32 cellular contexts compared by ENCODE assay signal in the genomic region with DNA sequence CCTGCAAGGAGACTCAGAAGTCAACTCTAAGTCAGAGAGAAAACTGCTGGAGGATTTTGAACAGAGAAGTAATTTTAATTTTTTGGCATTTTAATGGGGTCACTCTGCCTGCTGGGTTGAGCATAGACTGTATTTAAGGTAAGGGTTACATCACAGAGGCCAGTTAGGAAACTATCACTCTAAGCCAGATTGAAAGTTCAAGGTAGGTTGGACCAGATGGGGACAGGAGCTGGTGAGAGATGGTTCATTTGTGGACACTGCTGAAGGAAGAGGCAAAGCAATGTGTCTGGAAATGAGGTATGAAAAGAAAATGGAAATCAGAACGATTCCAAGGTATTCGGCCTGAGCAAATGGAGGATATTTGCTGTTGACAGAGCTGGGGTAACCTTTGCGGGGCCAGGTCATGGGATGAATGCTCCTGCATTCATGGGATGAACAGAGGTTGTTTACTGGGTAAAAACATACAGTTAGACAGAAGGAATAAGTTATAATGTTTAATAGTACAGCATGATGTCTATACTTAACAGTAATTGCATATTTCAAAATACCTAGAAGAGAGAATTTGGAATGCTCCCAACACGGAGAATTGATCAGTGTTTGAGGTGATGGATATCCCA. TPM values are rescaled to one million over a fixed set of nuclear protein-coding genes. Genes with fewer than 3 reads are reported as not detected.
DNase-seq lines count a peak whose midpoint lies in the region; ATAC-seq and TF ChIP-seq lines count a peak whose summit lies in the region.
"Had no signal": no experiment of that assay in that cellular context is flagged by ENCODE, and none has a peak within 500 bp of the region (broad histone marks: within the 10 kb centered on the region; RNA-seq: fewer than 3 reads in every experiment).

No MANE protein-coding gene starts in this region.

- TF ChIP-seq POLR2A in gastroesophageal sphincter (IDR thresholded peaks at IDR 0.05) = no peak

- H3K4me2 ChIP-seq in mammary epithelial cell (ENCODE audit: insufficient read depth, low read depth, low read length) = no peak overlapping the region
- H3K4me2 ChIP-seq in neural progenitor cell = no peak overlapping the region

- H3K4me1 ChIP-seq in mammary epithelial cell (ENCODE audit: insufficient read depth, low read length) = peaks cover 20% of the 10 kb centered on the region
- H3K4me1 ChIP-seq in endodermal cell (ENCODE audit: control insufficient read depth, insufficient read depth, low read length) = peaks cover 11% of the 10 kb centered on the region
- no peaks in the 10 kb centered on the region for H3K4me1 ChIP-seq in neural progenitor cell
- H3K4me1 ChIP-seq in gastroesophageal sphincter = peaks cover 0 to 19% (median 0%) of the 10 kb centered on the region in 3 donors
- H3K4me1 ChIP-seq: left lung, SJCRH30 had no signal

- in situ Hi-C loops in mammary epithelial cell (cut with MboI; ENCODE audit: low sequenced_read_pairs in 2 of 2) = no loop called here

- peak overlapping the region; percentile 80 for H3K27ac Mint-ChIP-seq in MCF 10A (ENCODE audit: low read depth, unreplicated experiment)
- peak overlapping the region; percentile 35 for H3K27ac Mint-ChIP-seq in endodermal cell
- peak overlapping the region; percentile 38 for H3K27ac Mint-ChIP-seq in neural progenitor cell
- H3K27ac Mint-ChIP-seq in type B pancreatic cell = peak overlapping the region; percentile 35
- H3K27ac Mint-ChIP-seq: activated CD8-positive, alpha-beta T cell treated with anti-CD3 and anti-CD28 coated beads for 36 hours; activated naive CD4-positive, alpha-beta T cell treated with anti-CD3 and anti-CD28 coated beads, Interleukin-2, amount 50 U/mL, for 24 hours; activated T-helper 2 cell treated with anti-CD3 and anti-CD28 coated beads, Interferon-gamma antibody, Interleukin-2, Interleukin-4, amounts not matched to agents 10 μg/mL and 5 μg/mL and 100 μg/mL, durations not matched to agents 14 hours and 24 hours and 36 hours; CD4-positive, alpha-beta memory T cell; natural killer cell treated with Interleukin-12 subunit alpha and Interleukin-12 subunit beta and Interleukin-15 and Interleukin-18, amount 100 ng/mL, for 72 hours; stimulated activated effector memory CD8-positive, alpha-beta T cell treated with anti-CD3 and anti-CD28 coated beads, Interleukin-12 subunit alpha, Interleukin-12 subunit beta, amount 100 ng/mL, for 72 hours had no signal

- WGBS in mammary epithelial cell (ENCODE audit: low coverage, missing lambda C conversion rate) = 92% methylated on average over 4 of the region's 4 CpGs
- WGBS in endodermal cell (ENCODE audit: insufficient coverage in 1 of 2, insufficient read length in 1 of 2), 2 experiments = 69 to 78% methylated on average over 3 of the region's 4 CpGs
- 79 to 81% methylated on average over 4 of the region's 4 CpGs for WGBS in gastroesophageal sphincter (ENCODE audit: low coverage in 1 of 2), 2 donors

- no peaks in the 10 kb centered on the region for H3F3A ChIP-seq in neural progenitor cell (ENCODE audit: low read depth)

- DNase-seq in MCF 10A (ENCODE audit: unreplicated experiment) (no peak), mammary epithelial cell (no peak), endodermal cell (no peak), neural progenitor cell (ENCODE audit: low spot score) (no peak), type B pancreatic cell (ENCODE audit: extremely low spot score, unreplicated experiment) (no peak)
- no peak for DNase-seq in stimulated activated CD4-positive, alpha-beta T cell treated with anti-CD3 and anti-CD28 coated beads, Interleukin-15, amount 100 ng/mL, for 24 hours
- DNase-seq: activated CD4-positive, CD25-positive, alpha-beta regulatory T cell treated with anti-CD3 and anti-CD28 coated beads, Interleukin-2, amount 50 U/mL, for 72 hours; activated CD8-positive, alpha-beta T cell treated with anti-CD3 and anti-CD28 coated beads for 36 hours; AML-193; CD4-positive, alpha-beta memory T cell; DMS 273 treated with DMSO at 0.1 percent for 48 hours; hippocampal formation; KG1; left lung; NCI-H1417 treated with DMSO at 0.1 percent for 48 hours; NCI-H2081 treated with DMSO at 0.1 percent for 48 hours; ovary; Peyer's patch; retina; SJCRH30; stimulated activated CD4-positive, alpha-beta T cell treated with anti-CD3 and anti-CD28 coated beads, Interleukin-4, amount 100 ng/mL, for 24 hours; T-helper 1 cell had no signal

- no peak for ATAC-seq in gastroesophageal sphincter
- no peak for ATAC-seq in GM18861 (IDR thresholded peaks at IDR 0.05; ENCODE audit: unreplicated experiment)
- ATAC-seq: activated CD8-positive, alpha-beta T cell treated with anti-CD3 and anti-CD28 coated beads for 36 hours; natural killer cell treated with Interleukin-12 subunit alpha and Interleukin-12 subunit beta and Interleukin-15 and Interleukin-18, amount 100 ng/mL, for 72 hours; stimulated activated effector memory CD8-positive, alpha-beta T cell treated with anti-CD3 and anti-CD28 coated beads, Interleukin-12 subunit alpha, Interleukin-12 subunit beta, amount 100 ng/mL, for 72 hours had no signal

- POLR2A ChIA-PET in MCF 10A (lab: Yijun Ruan, JAX) = interaction anchor here (0.6 to 1.1 kb wide), 4 partner anchors 17 to 28 kb away, joined by 3 to 5 read pairs (median 4); partner anchors contain the start of gene FRK

- H3K9me3 ChIP-seq in mammary epithelial cell (replicated peaks; ENCODE audit: insufficient read depth, low read length) (no peaks in the 10 kb centered on the region), endodermal cell (ENCODE audit: control insufficient read depth, low read length) (no peaks in the 10 kb centered on the region), neural progenitor cell (ENCODE audit: low read depth) (no peaks in the 10 kb centered on the region), gastroesophageal sphincter (no peaks in the 10 kb centered on the region)
- H3K9me3 ChIP-seq: esophagus muscularis mucosa, left lung, ovary, Peyer's patch, vagina had no signal

- no peaks in the 10 kb centered on the region for H3K27me3 Mint-ChIP-seq in MCF 10A (ENCODE audit: insufficient read depth, unreplicated experiment)
- H3K27me3 Mint-ChIP-seq in endodermal cell (ENCODE audit: insufficient read depth) = no peaks in the 10 kb centered on the region
- peaks cover 3% of the 10 kb centered on the region for H3K27me3 Mint-ChIP-seq in neural progenitor cell (ENCODE audit: insufficient read depth, low read depth)
- H3K27me3 Mint-ChIP-seq in type B pancreatic cell = no peaks in the 10 kb centered on the region

- H3K9ac ChIP-seq in mammary epithelial cell (ENCODE audit: insufficient read depth, low read length) (no peak overlapping the region), endodermal cell (ENCODE audit: extremely low read depth, low read length, poor library complexity, severe bottlenecking) (no peak overlapping the region), neural progenitor cell (no peak overlapping the region)

- no peak overlapping the region for H2AFZ ChIP-seq in mammary epithelial cell (ENCODE audit: low read depth, low read length)
- H2AFZ ChIP-seq in neural progenitor cell (replicated peaks) = no peak overlapping the region

- CTCF ChIA-PET in MCF 10A (lab: Yijun Ruan, JAX) = interaction anchor here (0.6 kb wide), 1 partner anchor 411 kb away, joined by 3 read pairs; no protein-coding TSS in a partner anchor
- CTCF ChIA-PET in mammary epithelial cell (lab: Charles Lee; ENCODE audit: low non-redundant PET) = no interaction called here

- H4K20me1 ChIP-seq in mammary epithelial cell (ENCODE audit: insufficient read depth, low read length) (no peaks in the 10 kb centered on the region), neural progenitor cell (ENCODE audit: low read depth) (no peaks in the 10 kb centered on the region)

- H3K4me3 ChIP-seq in mammary epithelial cell (replicated peaks in 1 of 3; ENCODE audit: insufficient read depth in 1 of 3, low read depth in 2 of 3, low read length in 3 of 3) (no peak overlapping the region), endodermal cell (ENCODE audit: low read length) (no peak overlapping the region), neural progenitor cell (no peak overlapping the region), gastroesophageal sphincter (no peak overlapping the region)
- H3K4me3 ChIP-seq: esophagus muscularis mucosa, left lung, ovary, Peyer's patch, SJCRH30, vagina had no signal

- H3K4me3 Mint-ChIP-seq in MCF 10A (ENCODE audit: unreplicated experiment) (no peak overlapping the region), endodermal cell (no peak overlapping the region), neural progenitor cell (no peak overlapping the region), type B pancreatic cell (no peak overlapping the region)
- H3K4me3 Mint-ChIP-seq: activated CD8-positive, alpha-beta T cell treated with anti-CD3 and anti-CD28 coated beads for 36 hours; activated naive CD4-positive, alpha-beta T cell treated with anti-CD3 and anti-CD28 coated beads, Interleukin-2, amount 50 U/mL, for 24 hours; CD4-positive, alpha-beta memory T cell; natural killer cell treated with Interleukin-12 subunit alpha and Interleukin-12 subunit beta and Interleukin-15 and Interleukin-18, amount 100 ng/mL, for 72 hours; stimulated activated effector memory CD8-positive, alpha-beta T cell treated with anti-CD3 and anti-CD28 coated beads, Interleukin-12 subunit alpha, Interleukin-12 subunit beta, amount 100 ng/mL, for 72 hours had no signal

- H3K36me3 ChIP-seq in mammary epithelial cell (ENCODE audit: insufficient read depth, low read length) (no peaks in the 10 kb centered on the region), endodermal cell (ENCODE audit: control insufficient read depth, insufficient read depth, low read length) (no peaks in the 10 kb centered on the region), neural progenitor cell (no peaks in the 10 kb centered on the region), gastroesophageal sphincter (no peaks in the 10 kb centered on the region)
- H3K36me3 ChIP-seq: esophagus muscularis mucosa, left lung, ovary, Peyer's patch, SJCRH30, vagina had no signal

- dilution Hi-C loops in mammary epithelial cell (cut with HindIII; ENCODE audit: low sequenced_read_pairs) = no loop called here

- no peak for TF ChIP-seq CTCF in MCF 10A (IDR thresholded peaks at IDR 0.05; ENCODE audit: unreplicated experiment)
- TF ChIP-seq CTCF in mammary epithelial cell (conservative IDR thresholded peaks at IDR 0.05 in 1 of 2, IDR thresholded peaks at IDR 0.05 in 1 of 2; ENCODE audit: extremely low read depth in 1 of 2, insufficient read depth in 1 of 2, low read depth in 1 of 2, low read length in 2 of 2) = no peak
- no peak for TF ChIP-seq CTCF in endodermal cell (conservative IDR thresholded peaks at IDR 0.05)
- no peak for TF ChIP-seq CTCF in neural progenitor cell (IDR thresholded peaks at IDR 0.05)
- no peak for TF ChIP-seq CTCF in type B pancreatic cell (conservative IDR thresholded peaks at IDR 0.05)
- no peak for TF ChIP-seq CTCF in gastroesophageal sphincter (IDR thresholded peaks at IDR 0.05)

- H3K36me3 Mint-ChIP-seq in MCF 10A (ENCODE audit: insufficient read depth, unreplicated experiment) (no peaks in the 10 kb centered on the region), endodermal cell (ENCODE audit: low read depth) (no peaks in the 10 kb centered on the region), neural progenitor cell (no peaks in the 10 kb centered on the region), type B pancreatic cell (no peaks in the 10 kb centered on the region)
- H3K36me3 Mint-ChIP-seq: activated naive CD4-positive, alpha-beta T cell treated with anti-CD3 and anti-CD28 coated beads, Interleukin-2, amount 50 U/mL, for 24 hours; CD4-positive, alpha-beta memory T cell; natural killer cell treated with Interleukin-12 subunit alpha and Interleukin-12 subunit beta and Interleukin-15 and Interleukin-18, amount 100 ng/mL, for 72 hours; stimulated activated effector memory CD8-positive, alpha-beta T cell treated with anti-CD3 and anti-CD28 coated beads, Interleukin-12 subunit alpha, Interleukin-12 subunit beta, amount 100 ng/mL, for 72 hours had no signal

- BruUV-seq in MCF 10A (replicated peaks; lab: Mats Ljungman, UMichigan) (no TSS peak), mammary epithelial cell (replicated peaks; lab: Mats Ljungman, UMichigan) (no TSS peak)

- H3K4me1 Mint-ChIP-seq in MCF 10A (ENCODE audit: insufficient read depth, unreplicated experiment) (peaks cover 23% of the 10 kb centered on the region), endodermal cell (peaks cover 41% of the 10 kb centered on the region), neural progenitor cell (no peaks in the 10 kb centered on the region), type B pancreatic cell (ENCODE audit: unreplicated experiment) (peaks cover 16% of the 10 kb centered on the region)
- H3K4me1 Mint-ChIP-seq: activated naive CD4-positive, alpha-beta T cell treated with anti-CD3 and anti-CD28 coated beads, Interleukin-2, amount 50 U/mL, for 24 hours; CD4-positive, alpha-beta memory T cell; stimulated activated effector memory CD8-positive, alpha-beta T cell treated with anti-CD3 and anti-CD28 coated beads, Interleukin-12 subunit alpha, Interleukin-12 subunit beta, amount 100 ng/mL, for 72 hours had no signal

- TF ChIP-seq EP300 in gastroesophageal sphincter (IDR thresholded peaks at IDR 0.05) = no peak

- intact Hi-C loops in MCF 10A (cut with micrococcal nuclease) = no loop called here
- intact Hi-C loops in mammary epithelial cell (cut with micrococcal nuclease) = loop anchor here (2.0 kb wide), 1 partner anchor 19 kb away; no protein-coding TSS in a partner anchor

- no peaks in the 10 kb centered on the region for H3K9me3 Mint-ChIP-seq in MCF 10A (ENCODE audit: unreplicated experiment)
- no peaks in the 10 kb centered on the region for H3K9me3 Mint-ChIP-seq in endodermal cell
- H3K9me3 Mint-ChIP-seq in neural progenitor cell = no peaks in the 10 kb centered on the region
- no peaks in the 10 kb centered on the region for H3K9me3 Mint-ChIP-seq in type B pancreatic cell
- H3K9me3 Mint-ChIP-seq: activated CD8-positive, alpha-beta T cell treated with anti-CD3 and anti-CD28 coated beads for 36 hours; activated naive CD4-positive, alpha-beta T cell treated with anti-CD3 and anti-CD28 coated beads, Interleukin-2, amount 50 U/mL, for 24 hours; activated T-helper 2 cell treated with anti-CD3 and anti-CD28 coated beads, Interferon-gamma antibody, Interleukin-2, Interleukin-4, amounts not matched to agents 10 μg/mL and 5 μg/mL and 100 μg/mL, durations not matched to agents 14 hours and 24 hours and 36 hours; CD4-positive, alpha-beta memory T cell; natural killer cell treated with Interleukin-12 subunit alpha and Interleukin-12 subunit beta and Interleukin-15 and Interleukin-18, amount 100 ng/mL, for 72 hours; stimulated activated effector memory CD8-positive, alpha-beta T cell treated with anti-CD3 and anti-CD28 coated beads, Interleukin-12 subunit alpha, Interleukin-12 subunit beta, amount 100 ng/mL, for 72 hours had no signal

- H3K27ac ChIP-seq in mammary epithelial cell (ENCODE audit: insufficient read depth, low read depth, low read length) (no peak overlapping the region), endodermal cell (ENCODE audit: low read depth, low read length) (no peak overlapping the region), neural progenitor cell (no peak overlapping the region), gastroesophageal sphincter (no peak overlapping the region)
- H3K27ac ChIP-seq: 22Rv1, esophagus muscularis mucosa, ovary, Peyer's patch, SJCRH30, vagina had no signal

- H3K79me2 ChIP-seq in mammary epithelial cell (ENCODE audit: insufficient read depth, low read length) (peaks cover 17% of the 10 kb centered on the region), neural progenitor cell (ENCODE audit: low read depth) (no peaks in the 10 kb centered on the region)

- no peaks in the 10 kb centered on the region for H3K27me3 ChIP-seq in mammary epithelial cell (ENCODE audit: insufficient read depth, low read length)
- no peaks in the 10 kb centered on the region for H3K27me3 ChIP-seq in endodermal cell (ENCODE audit: control insufficient read depth, insufficient read depth, low read length, poor library complexity, severe bottlenecking)
- H3K27me3 ChIP-seq in neural progenitor cell = no peaks in the 10 kb centered on the region
- no peaks in the 10 kb centered on the region for H3K27me3 ChIP-seq in gastroesophageal sphincter
- H3K27me3 ChIP-seq: esophagus muscularis mucosa, left lung, ovary, Peyer's patch, SJCRH30, vagina had no signal

RNA-seq across cellular contexts. Expression of gene FRK, which starts 26.9 kb away (rescaled TPM):
- total RNA-seq in MCF 10A (2022) (0.82 and 0.98 TPM in 2 replicates), mammary epithelial cell (1 to 10 TPM; 3.2 to 6.2 TPM), endodermal cell (1 to 10 TPM; 1.4 to 2.9 TPM), neural progenitor cell (ENCODE audit: low replicate concordance) (0.11 and 0.15 TPM in 2 replicates), type B pancreatic cell (ENCODE audit: low replicate concordance) (6.2 and 13.2 TPM in 2 replicates), gastroesophageal sphincter (1 to 10 TPM in 3 of 4 donors, under 1 TPM in 1; 0.42 to 1.9 (median 1.3) TPM)
- polyA plus RNA-seq in mammary epithelial cell = 1.4 TPM
- polyA minus RNA-seq in mammary epithelial cell = 7.8 TPM
- polyA plus RNA-seq in endodermal cell (2013, experiment 1 of 2) = 0.11 TPM
- 0.12 TPM for polyA plus RNA-seq in endodermal cell (2013, experiment 2 of 2)
- total RNA-seq: CD4-positive, alpha-beta memory T cell; mononuclear cell had no signal
